ENCODE assay signal across 20 cellular contexts in genomic region chr9:77769246-77769645, GRCh38.
DNase-seq lines count a peak whose midpoint lies in the region; ATAC-seq and TF ChIP-seq lines count a peak whose summit lies in the region.
"Had no signal": no experiment of that assay in that cellular context is flagged by ENCODE, and none has a peak within 500 bp of the region (broad histone marks: within the 10 kb centered on the region; RNA-seq: fewer than 3 reads in every experiment).

No MANE protein-coding gene starts in this region.

- H3K9me3 Mint-ChIP-seq in endothelial cell (ENCODE audit: unreplicated experiment) (no peaks in the 10 kb centered on the region), T-cell (peaks cover 0 to 6% (median 0%) of the 10 kb centered on the region in 3 donors)
- H3K9me3 Mint-ChIP-seq: natural killer cell treated with Interleukin-12 subunit alpha and Interleukin-12 subunit beta and Interleukin-15 and Interleukin-18, amount 100 ng/mL, for 72 hours had no signal

- peak overlapping the region; percentile 87 for H3K27ac Mint-ChIP-seq in endothelial cell (ENCODE audit: unreplicated experiment)
- no peak overlapping the region for H3K27ac Mint-ChIP-seq in T-cell
- H3K27ac Mint-ChIP-seq: activated naive CD8-positive, alpha-beta T cell treated with anti-CD3 and anti-CD28 coated beads for 36 hours; brain; natural killer cell treated with Interleukin-12 subunit alpha and Interleukin-12 subunit beta and Interleukin-15 and Interleukin-18, amount 100 ng/mL, for 72 hours; progenitor cell of endocrine pancreas had no signal

- TF ChIP-seq CTCF in endothelial cell (IDR thresholded peaks at IDR 0.05; ENCODE audit: unreplicated experiment): no peak

- ATAC-seq in T-cell (replicated peaks in 1 of 4): no peak
- ATAC-seq: natural killer cell treated with Interleukin-12 subunit alpha and Interleukin-12 subunit beta and Interleukin-15 and Interleukin-18, amount 100 ng/mL, for 72 hours had no signal

- CTCF ChIA-PET in T-cell (lab: Charles Lee): interaction anchor here (0.7 kb wide), 2 partner anchors 10 to 157 kb away, joined by 3 read pairs; no protein-coding TSS in a partner anchor

- H3K27me3 Mint-ChIP-seq in endothelial cell (ENCODE audit: unreplicated experiment) (peaks cover 10% of the 10 kb centered on the region), T-cell (no peaks in the 10 kb centered on the region)
- H3K27me3 Mint-ChIP-seq: activated naive CD8-positive, alpha-beta T cell treated with anti-CD3 and anti-CD28 coated beads for 36 hours; brain; natural killer cell treated with Interleukin-12 subunit alpha and Interleukin-12 subunit beta and Interleukin-15 and Interleukin-18, amount 100 ng/mL, for 72 hours; progenitor cell of endocrine pancreas had no signal

- H3K4me1 Mint-ChIP-seq in endothelial cell (ENCODE audit: unreplicated experiment) (peaks cover 50% of the 10 kb centered on the region), T-cell (peaks cover 0 to 15% (median 9%) of the 10 kb centered on the region in 3 donors)
- H3K4me1 Mint-ChIP-seq: activated naive CD8-positive, alpha-beta T cell treated with anti-CD3 and anti-CD28 coated beads for 36 hours had no signal

- H3K4me3 Mint-ChIP-seq in endothelial cell (ENCODE audit: unreplicated experiment) (no peak overlapping the region), T-cell (no peak overlapping the region)
- H3K4me3 Mint-ChIP-seq: activated naive CD8-positive, alpha-beta T cell treated with anti-CD3 and anti-CD28 coated beads for 36 hours; brain; natural killer cell treated with Interleukin-12 subunit alpha and Interleukin-12 subunit beta and Interleukin-15 and Interleukin-18, amount 100 ng/mL, for 72 hours had no signal

- in situ Hi-C loops in KBM-7 (cut with MboI; ENCODE audit: low pct_unique_long_range_greater_than_20kb, low sequenced_read_pairs): no loop called here

- peak; percentile 85 for DNase-seq in KBM-7
- peak; percentile 66 for DNase-seq in OCI-M1 (lab: John Stamatoyannopoulos, UW)
- no peak for DNase-seq in endothelial cell (ENCODE audit: low spot score)
- DNase-seq in pons (ENCODE audit: low spot score): peak; percentile 53
- DNase-seq in NCI-H1436 treated with DMSO at 0.1 percent for 48 hours (lab: John Stamatoyannopoulos, UW): no peak
- DNase-seq in activated gamma-delta T cell (lab: John Stamatoyannopoulos, UW): no peak
- no peak for DNase-seq in T-cell
- DNase-seq in NCI-H748 treated with DMSO at 0.1 percent for 48 hours (lab: John Stamatoyannopoulos, UW): no peak
- DNase-seq: activated naive CD8-positive, alpha-beta T cell treated with anti-CD3 and anti-CD28 coated beads for 36 hours; DMS79 treated with DMSO at 0.1 percent for 48 hours; HCEC 1CT; IMR-90; islet precursor cell; NCI-H2107; NCI-H510A treated with DMSO at 0.1 percent for 48 hours; SJCRH30; testis had no signal

- POLR2A ChIA-PET in T-cell (lab: Charles Lee): no interaction called here

- H3K36me3 Mint-ChIP-seq in endothelial cell (ENCODE audit: low read depth, unreplicated experiment) (peaks cover 13% of the 10 kb centered on the region), T-cell (peaks cover 39% of the 10 kb centered on the region)
- H3K36me3 Mint-ChIP-seq: natural killer cell treated with Interleukin-12 subunit alpha and Interleukin-12 subunit beta and Interleukin-15 and Interleukin-18, amount 100 ng/mL, for 72 hours had no signal

Comparison
In these comparisons a context has a peak if more than half of its experiments do, and no peak if none do; other contexts are left out.
1. DNase-seq: peak in KBM-7 (single experiment), OCI-M1 (single experiment) and pons (single experiment); none in endothelial cell (single experiment), NCI-H1436 treated with DMSO at 0.1 percent for 48 hours (single experiment), activated gamma-delta T cell (single experiment), T-cell (0 of 34) and NCI-H748 treated with DMSO at 0.1 percent for 48 hours (single experiment).